ENCODE assay signal across 1 cellular context in the genomic region with DNA sequence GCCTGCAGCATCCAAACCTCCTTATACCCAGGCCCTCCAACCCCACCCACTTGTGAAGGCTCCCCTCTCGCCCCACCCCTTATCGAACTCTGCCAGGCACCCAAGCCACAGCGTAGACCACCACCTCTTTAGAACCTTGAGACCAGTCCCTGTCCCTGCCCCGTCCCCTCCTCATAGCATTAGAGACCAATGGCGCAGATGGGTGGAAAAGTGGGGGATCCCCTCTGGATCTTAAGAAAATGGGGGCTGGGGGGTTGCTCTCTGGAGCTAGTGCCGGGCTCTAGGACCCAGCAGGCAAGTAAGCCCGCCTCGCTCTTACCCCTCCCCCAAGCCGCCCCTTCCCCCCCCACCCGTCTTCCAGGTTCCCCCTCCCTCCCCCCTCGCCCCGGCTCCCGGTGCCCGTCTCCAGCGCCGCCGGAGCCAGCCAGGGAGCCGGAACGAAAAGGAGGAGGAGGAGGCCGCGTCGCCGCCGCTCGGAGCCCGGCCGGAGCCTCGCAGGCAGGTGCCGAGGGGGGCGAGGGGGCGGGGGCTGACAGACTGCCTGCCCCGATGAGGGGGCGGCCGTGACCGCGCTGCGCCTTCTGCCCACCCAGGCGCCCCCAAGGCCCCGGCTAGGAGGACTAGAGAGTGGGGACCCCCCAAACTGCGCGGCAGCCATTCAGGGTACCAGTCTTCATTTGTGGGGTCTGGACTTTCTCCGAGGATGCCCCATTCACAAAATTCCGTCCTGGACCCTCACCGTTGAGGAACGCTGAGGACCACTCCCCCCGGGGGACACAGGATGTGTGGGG.
TF ChIP-seq lines count a peak whose summit lies in the region.

A gene with protein sequence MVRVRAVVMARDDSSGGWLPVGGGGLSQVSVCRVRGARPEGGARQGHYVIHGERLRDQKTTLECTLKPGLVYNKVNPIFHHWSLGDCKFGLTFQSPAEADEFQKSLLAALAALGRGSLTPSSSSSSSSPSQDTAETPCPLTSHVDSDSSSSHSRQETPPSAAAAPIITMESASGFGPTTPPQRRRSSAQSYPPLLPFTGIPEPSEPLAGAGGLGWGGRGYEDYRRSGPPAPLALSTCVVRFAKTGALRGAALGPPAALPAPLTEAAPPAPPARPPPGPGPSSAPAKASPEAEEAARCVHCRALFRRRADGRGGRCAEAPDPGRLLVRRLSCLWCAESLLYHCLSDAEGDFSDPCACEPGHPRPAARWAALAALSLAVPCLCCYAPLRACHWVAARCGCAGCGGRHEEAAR (plus strand): TSS at position 388 of the 791 bp plus-strand sequence. CDS start 1,606 bp downstream, outside the sequence.

TF ChIP-seq in HepG2, 621 proteins besides CTCF, POLR2A, EP300 and RAD21 (continued from another document):
- TF ChIP-seq, protein P1, sequence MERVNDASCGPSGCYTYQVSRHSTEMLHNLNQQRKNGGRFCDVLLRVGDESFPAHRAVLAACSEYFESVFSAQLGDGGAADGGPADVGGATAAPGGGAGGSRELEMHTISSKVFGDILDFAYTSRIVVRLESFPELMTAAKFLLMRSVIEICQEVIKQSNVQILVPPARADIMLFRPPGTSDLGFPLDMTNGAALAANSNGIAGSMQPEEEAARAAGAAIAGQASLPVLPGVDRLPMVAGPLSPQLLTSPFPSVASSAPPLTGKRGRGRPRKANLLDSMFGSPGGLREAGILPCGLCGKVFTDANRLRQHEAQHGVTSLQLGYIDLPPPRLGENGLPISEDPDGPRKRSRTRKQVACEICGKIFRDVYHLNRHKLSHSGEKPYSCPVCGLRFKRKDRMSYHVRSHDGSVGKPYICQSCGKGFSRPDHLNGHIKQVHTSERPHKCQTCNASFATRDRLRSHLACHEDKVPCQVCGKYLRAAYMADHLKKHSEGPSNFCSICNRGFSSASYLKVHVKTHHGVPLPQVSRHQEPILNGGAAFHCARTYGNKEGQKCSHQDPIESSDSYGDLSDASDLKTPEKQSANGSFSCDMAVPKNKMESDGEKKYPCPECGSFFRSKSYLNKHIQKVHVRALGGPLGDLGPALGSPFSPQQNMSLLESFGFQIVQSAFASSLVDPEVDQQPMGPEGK (CRISPR knock-in tag; IDR thresholded peaks at IDR 0.05) = 0 out of 2 replicates have a peak, but pooled peaks have one; percentile 3
- TF ChIP-seq PCBP2 (optimal IDR thresholded peaks at IDR 0.05; ENCODE audit: low read depth, low read length, poor library complexity, severe bottlenecking) = peak; percentile 26
